In the genomic region with DNA sequence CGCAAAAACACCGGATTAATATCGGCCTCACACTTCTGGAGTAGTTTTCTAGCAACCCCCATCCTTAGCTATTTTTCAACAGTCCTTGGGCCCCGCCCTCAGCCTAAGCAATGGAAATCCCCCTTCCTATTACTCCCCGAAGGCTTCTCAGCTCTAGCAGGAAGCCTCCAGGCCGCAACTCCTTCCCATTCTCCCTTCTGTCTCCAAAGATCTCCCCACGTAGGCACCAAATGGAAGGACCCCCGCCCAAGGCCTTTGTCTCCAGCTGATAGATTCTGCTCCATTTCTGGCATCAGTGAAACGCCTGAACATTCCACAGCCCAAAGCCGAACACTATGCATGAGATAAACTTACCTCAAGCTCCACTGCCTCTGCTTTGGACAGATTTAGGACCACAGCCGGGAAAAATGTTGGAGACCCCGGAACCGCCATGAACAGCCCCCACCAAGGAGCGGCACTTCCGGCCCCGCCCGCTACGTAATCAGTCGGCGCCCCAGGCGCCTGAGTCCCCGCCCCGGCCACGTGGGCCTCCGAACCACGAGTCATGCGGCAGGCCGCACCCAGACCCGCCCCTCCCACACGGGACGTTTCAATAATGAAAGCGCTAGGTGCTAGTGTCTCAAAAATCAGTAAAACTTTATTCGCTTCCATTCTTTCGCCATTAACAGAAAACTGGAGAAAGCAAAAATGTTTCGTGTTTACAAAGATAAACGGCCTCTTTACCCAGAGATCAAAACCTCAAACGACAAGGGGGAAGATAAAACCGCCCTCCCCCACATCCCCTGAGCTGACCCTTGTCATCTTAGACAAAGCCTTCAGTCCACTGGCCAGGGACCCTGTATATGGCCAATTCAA, we compare ENCODE assay signal across 8 cellular contexts. TPM values are rescaled to one million over a fixed set of nuclear protein-coding genes. Genes with fewer than 3 reads are reported as not detected.
DNase-seq lines count a peak whose midpoint lies in the region; ATAC-seq and TF ChIP-seq lines count a peak whose summit lies in the region.

A gene (minus strand): TSS at position 468 of the 855 bp plus-strand sequence. CDS start 611 bp downstream, outside the sequence.

- no peaks in the 10 kb centered on the region for H3K9me3 ChIP-seq in CD4-positive, alpha-beta memory T cell (ENCODE audit: control insufficient read depth in 1 of 2, low read length in 2 of 2)

- POLR2A ChIA-PET in CD4-positive, alpha-beta memory T cell (lab: Charles Lee; ENCODE audit: partially characterized antibody): interaction anchor here (0.8 to 2.7 kb wide), 16 partner anchors 10 to 812 kb away, joined by 3 to 31 read pairs (median 4); a partner anchor contains a TSS
- POLR2A ChIA-PET in activated CD4-positive, alpha-beta memory T cell treated with anti-CD3 and anti-CD28 coated beads, Interleukin-2, amount 10 ng/mL, durations not matched to agents 7 days and 5 days (lab: Charles Lee): interaction anchor here (0.6 to 3.1 kb wide), 18 partner anchors 10 to 1328 kb away, joined by 3 to 40 read pairs (median 4); a partner anchor contains a TSS

- H3K4me1 Mint-ChIP-seq in CD4-positive, alpha-beta memory T cell: peaks cover 10 to 25% (median 19%) of the 10 kb centered on the region in 4 donors
- H3K4me1 Mint-ChIP-seq in activated CD4-positive, alpha-beta memory T cell treated with anti-CD3 and anti-CD28 coated beads, Interleukin-2, amount 10 ng/mL, durations not matched to agents 7 days and 5 days: peaks cover 26% of the 10 kb centered on the region

- TF ChIP-seq POLR2A in lower leg skin (IDR thresholded peaks at IDR 0.05): no peak

- peak; percentile 96 for ATAC-seq in GM19452 (IDR thresholded peaks at IDR 0.05; ENCODE audit: unreplicated experiment)
- peak; percentile 78 for ATAC-seq in HG03575 (IDR thresholded peaks at IDR 0.05; ENCODE audit: extremely low read depth, insufficient number of reproducible peaks, low FRiP score, unreplicated experiment)

- H3K27me3 Mint-ChIP-seq in CD4-positive, alpha-beta memory T cell: no peaks in the 10 kb centered on the region
- no peaks in the 10 kb centered on the region for H3K27me3 Mint-ChIP-seq in activated CD4-positive, alpha-beta memory T cell treated with anti-CD3 and anti-CD28 coated beads, Interleukin-2, amount 10 ng/mL, durations not matched to agents 7 days and 5 days

- 0 to 1% methylated on average over 38 of the region's 38 CpGs for WGBS in lower leg skin, 2 donors

- intact Hi-C loops in CD4-positive, alpha-beta memory T cell (cut with micrococcal nuclease): loop anchor here (1.0 to 2.0 kb wide), 6 partner anchors 41 to 370 kb away; a partner anchor contains a TSS
- intact Hi-C loops in lower leg skin (cut with DNase I; ENCODE audit: low total_unique reads): no loop called here

- DNase-seq in CD4-positive, alpha-beta memory T cell: peak; percentile 93 to 96 (median 94)
- DNase-seq in NCI-H82 (lab: John Stamatoyannopoulos, UW) (peak; percentile 97), ecto neural progenitor cell (ENCODE audit: low spot score) (peak; percentile 95), lower leg skin (ENCODE audit: low spot score in 2 of 2) (peak; percentile 92 to 99)
- peak; percentile 96 for DNase-seq in activated CD4-positive, alpha-beta memory T cell treated with anti-CD3 and anti-CD28 coated beads, Interleukin-2, amount 10 ng/mL, durations not matched to agents 7 days and 5 days
- DNase-seq in stimulated activated CD4-positive, alpha-beta T cell treated with anti-CD3 and anti-CD28 coated beads, Interleukin-4, amount 100 ng/mL, for 4 hours: peak; percentile 94 to 96

- peak within 1 kb of the TSS; percentile 99 to 100 (median 100) for H3K27ac Mint-ChIP-seq in CD4-positive, alpha-beta memory T cell
- peak within 1 kb of the TSS; percentile 98 for H3K27ac Mint-ChIP-seq in activated CD4-positive, alpha-beta memory T cell treated with anti-CD3 and anti-CD28 coated beads, Interleukin-2, amount 10 ng/mL, durations not matched to agents 7 days and 5 days

- CTCF ChIA-PET in CD4-positive, alpha-beta memory T cell (lab: Charles Lee; ENCODE audit: partially characterized antibody): interaction anchor here (0.6 to 1.7 kb wide), 6 partner anchors 10 to 1644 kb away, joined by 3 to 7 read pairs (median 4); a partner anchor contains a TSS
- CTCF ChIA-PET in activated CD4-positive, alpha-beta memory T cell treated with anti-CD3 and anti-CD28 coated beads, Interleukin-2, amount 10 ng/mL, durations not matched to agents 7 days and 5 days (lab: Charles Lee): interaction anchor here (0.5 to 2.4 kb wide), 8 partner anchors 16 to 738 kb away, joined by 3 to 7 read pairs (median 4); a partner anchor contains a TSS

- H3K36me3 ChIP-seq in CD4-positive, alpha-beta memory T cell (ENCODE audit: insufficient read depth, low read length): peaks cover 44% of the 10 kb centered on the region

- peaks cover 32 to 81% of the 10 kb centered on the region in 2 donors for H3K36me3 Mint-ChIP-seq in CD4-positive, alpha-beta memory T cell
- H3K36me3 Mint-ChIP-seq in activated CD4-positive, alpha-beta memory T cell treated with anti-CD3 and anti-CD28 coated beads, Interleukin-2, amount 10 ng/mL, durations not matched to agents 7 days and 5 days (ENCODE audit: low read depth): peaks cover 74% of the 10 kb centered on the region

- peaks cover 21% of the 10 kb centered on the region for H3K4me1 ChIP-seq in CD4-positive, alpha-beta memory T cell (ENCODE audit: insufficient read depth, low read length)

- H3K4me3 ChIP-seq in CD4-positive, alpha-beta memory T cell (ENCODE audit: low read length in 2 of 2): peak within 1 kb of the TSS; percentile 83 to 90
- peak within 1 kb of the TSS; percentile 95 for H3K4me3 ChIP-seq in lower leg skin (ENCODE audit: low read depth, poor library complexity, severe bottlenecking)

- H3K27ac ChIP-seq in CD4-positive, alpha-beta memory T cell (ENCODE audit: low read depth, low read length): peak within 1 kb of the TSS; percentile 97

- H3K9me3 Mint-ChIP-seq in CD4-positive, alpha-beta memory T cell: no peaks in the 10 kb centered on the region
- H3K9me3 Mint-ChIP-seq in activated CD4-positive, alpha-beta memory T cell treated with anti-CD3 and anti-CD28 coated beads, Interleukin-2, amount 10 ng/mL, durations not matched to agents 7 days and 5 days: no peaks in the 10 kb centered on the region

- no peak for TF ChIP-seq CTCF in lower leg skin (IDR thresholded peaks at IDR 0.05)

- H3K27me3 ChIP-seq in CD4-positive, alpha-beta memory T cell (ENCODE audit: insufficient read depth, low read length): no peaks in the 10 kb centered on the region

- peak within 1 kb of the TSS; percentile 94 to 99 (median 98) for H3K4me3 Mint-ChIP-seq in CD4-positive, alpha-beta memory T cell
- peak within 1 kb of the TSS; percentile 97 for H3K4me3 Mint-ChIP-seq in activated CD4-positive, alpha-beta memory T cell treated with anti-CD3 and anti-CD28 coated beads, Interleukin-2, amount 10 ng/mL, durations not matched to agents 7 days and 5 days

RNA-seq across cellular contexts. Expression of the gene that starts here (rescaled TPM):
- 10 to 100 TPM; 22.0 to 22.3 TPM for total RNA-seq in CD4-positive, alpha-beta memory T cell
- 10 to 100 TPM; 18.0 to 29.3 TPM for polyA plus RNA-seq in CD4-positive, alpha-beta memory T cell
- 10 to 100 TPM; 53.4 to 54.1 TPM for total RNA-seq in activated CD4-positive, alpha-beta memory T cell treated with anti-CD3 and anti-CD28 coated beads, Interleukin-2, amount 10 ng/mL, durations not matched to agents 7 days and 5 days
- 10 to 100 TPM; 19.6 to 40.0 (median 33.2) TPM for total RNA-seq in lower leg skin

Comparison
In these comparisons a context has a peak if more than half of its experiments do, and no peak if none do; other contexts are left out.
1. Peak in every context shown above with its lines: DNase-seq, ATAC-seq, H3K4me3 ChIP-seq and H3K27ac ChIP-seq.